6 cellular contexts compared by ENCODE assay signal in the genomic region with DNA sequence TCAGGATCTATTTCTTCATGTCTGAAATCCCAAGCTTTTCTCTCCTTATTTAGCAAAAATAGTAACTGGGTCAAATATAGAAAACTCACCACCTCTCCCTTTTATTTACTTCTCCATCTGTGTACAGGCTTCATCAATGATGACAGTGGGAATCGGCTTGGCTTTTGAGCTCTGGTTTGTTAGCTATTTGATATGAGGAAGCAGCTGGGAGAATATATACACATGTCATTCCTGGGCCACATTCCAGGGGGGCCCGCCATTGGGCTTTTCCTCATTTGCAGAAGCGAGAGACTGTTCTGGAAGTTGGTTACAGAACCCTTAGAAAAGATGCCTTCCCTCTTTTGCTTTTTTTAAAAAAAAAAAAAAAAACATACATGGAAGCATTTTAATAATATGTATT.
"Had no signal": no experiment of that assay in that cellular context is flagged by ENCODE, and none has a peak within 500 bp of the region (broad histone marks: within the 10 kb centered on the region; RNA-seq: fewer than 3 reads in every experiment).

No MANE protein-coding gene starts in this region.

- H3K4me3 Mint-ChIP-seq: HFFc6, IgD-negative memory B cell had no signal

- H3K9me3 Mint-ChIP-seq: IgD-negative memory B cell had no signal

- H3K4me1 ChIP-seq: HAP-1 had no signal

- H3K4me1 Mint-ChIP-seq: IgD-negative memory B cell had no signal

- DNase-seq: GOT3, H7, HFFc6 had no signal

- H3K27ac ChIP-seq: HL-60 had no signal

- H3K36me3 Mint-ChIP-seq: IgD-negative memory B cell had no signal

- H3K27me3 Mint-ChIP-seq: IgD-negative memory B cell had no signal

- H3K4me3 ChIP-seq: HAP-1 had no signal

- H3K9me3 ChIP-seq: HAP-1 had no signal

- H3K36me3 ChIP-seq: HAP-1 had no signal

- H3K27ac Mint-ChIP-seq: HFFc6, IgD-negative memory B cell had no signal
